In genomic region chr2:239934571-239935171, GRCh38 we compare ENCODE assay signal across 8 cellular contexts.
DNase-seq lines count a peak whose midpoint lies in the region; ATAC-seq and TF ChIP-seq lines count a peak whose summit lies in the region.

No MANE protein-coding gene starts in this region.

- ATAC-seq in WTC11 (peak; percentile 90), HG03280 (IDR thresholded peaks at IDR 0.05; ENCODE audit: unreplicated experiment) (no peak), HG03095 (IDR thresholded peaks at IDR 0.05; ENCODE audit: unreplicated experiment) (no peak)

- H3K4me3 ChIP-seq in MG63: no peak overlapping the region

- H3K4me1 Mint-ChIP-seq in WTC11: no peaks in the 10 kb centered on the region; the same call in 1 of the 2 replicates

- H3K27ac Mint-ChIP-seq in WTC11: no peak overlapping the region

- CTCF ChIA-PET in WTC11 (lab: Charles Lee): interaction anchor here (0.6 to 2.5 kb wide), 21 partner anchors 10 to 440 kb away, joined by 3 to 22 read pairs (median 4); partner anchors contain the start of gene NDUFA10

- no peaks in the 10 kb centered on the region; the same call in 1 of the 2 replicates for H3K27me3 Mint-ChIP-seq in WTC11 (ENCODE audit: low read depth)

- DNase-seq in EH (ENCODE audit: low read depth) (peak; percentile 35), MG63 (peak; percentile 27), WTC11 (ENCODE audit: low spot score) (peak; percentile 81), caudate nucleus (lab: John Stamatoyannopoulos, UW) (peak in 50 of 61 donors; percentile 26 to 84 (median 56)), kidney tubule cell (ENCODE audit: low spot score) (peak; percentile 32)
- DNase-seq in stimulated activated CD4-positive, alpha-beta T cell treated with anti-CD3 and anti-CD28 coated beads, Interleukin-2, amount 100 ng/mL, for 48 hours: peak; percentile 58 to 59

- POLR2A ChIA-PET in WTC11 (lab: Charles Lee): no interaction called here

- H3K9me3 ChIP-seq in MG63: no peaks in the 10 kb centered on the region

- no peaks in the 10 kb centered on the region for H3K9me3 Mint-ChIP-seq in WTC11

- TF ChIP-seq CTCF in WTC11 (IDR thresholded peaks at IDR 0.05): peak; percentile 76

- H3K27me3 ChIP-seq in MG63: no peaks in the 10 kb centered on the region

- no peaks in the 10 kb centered on the region for H3K36me3 ChIP-seq in MG63

- H3K4me3 Mint-ChIP-seq in WTC11: no peak overlapping the region

- no peaks in the 10 kb centered on the region for H3K36me3 Mint-ChIP-seq in WTC11

- no peak overlapping the region for H3K27ac ChIP-seq in caudate nucleus (ENCODE audit: low read depth, low read length)

TF ChIP-seq in WTC11, 78 proteins besides CTCF, POLR2A, EP300 and RAD21 (continues in another document):
- TF ChIP-seq FOXJ3 (CRISPR knock-in tag; IDR thresholded peaks at IDR 0.05; ENCODE audit: borderline replicate concordance) (no peak), MLX (CRISPR knock-in tag; IDR thresholded peaks at IDR 0.05) (no peak), ATF1 (CRISPR knock-in tag; IDR thresholded peaks at IDR 0.05) (no peak), TEAD1 (CRISPR knock-in tag; IDR thresholded peaks at IDR 0.05) (no peak), CREM (CRISPR knock-in tag; IDR thresholded peaks at IDR 0.05) (no peak), ATF2 (CRISPR knock-in tag; IDR thresholded peaks at IDR 0.05; ENCODE audit: borderline replicate concordance, low read depth) (no peak), HMGXB4 (CRISPR knock-in tag; IDR thresholded peaks at IDR 0.05) (no peak), KAT7 (CRISPR knock-in tag; IDR thresholded peaks at IDR 0.05; ENCODE audit: borderline replicate concordance) (no peak), ZNF138 (CRISPR knock-in tag; conservative IDR thresholded peaks at IDR 0.05) (no peak), ZBTB21 (CRISPR knock-in tag; IDR thresholded peaks at IDR 0.05; ENCODE audit: borderline replicate concordance) (no peak), ZNF416 (CRISPR knock-in tag; IDR thresholded peaks at IDR 0.05) (no peak), ZBTB43 (CRISPR knock-in tag; IDR thresholded peaks at IDR 0.05) (no peak), E2F4 (CRISPR knock-in tag; IDR thresholded peaks at IDR 0.05; ENCODE audit: borderline replicate concordance, low read depth) (no peak), FOXP4 (CRISPR knock-in tag; IDR thresholded peaks at IDR 0.05) (no peak), PREB (CRISPR knock-in tag; IDR thresholded peaks at IDR 0.05; ENCODE audit: borderline replicate concordance) (no peak), PRDM15 (CRISPR knock-in tag; IDR thresholded peaks at IDR 0.05) (no peak), ZNF121 (CRISPR knock-in tag; IDR thresholded peaks at IDR 0.05) (no peak)

Comparison
In these comparisons a context has a peak if more than half of its experiments do, and no peak if none do; other contexts are left out.
1. DNase-seq: peak in every context shown above with its lines; median percentile 81 in WTC11; 58 in stimulated activated CD4-positive, alpha-beta T cell treated with anti-CD3 and anti-CD28 coated beads, Interleukin-2, amount 100 ng/mL, for 48 hours; 56 in caudate nucleus; 35 in EH; 32 in kidney tubule cell; 27 in MG63.